In genomic region chr1:227437495-227438008, GRCh38 we compare ENCODE assay signal across 8 cellular contexts.
A peak's percentile ranks its signal among the peaks of the same experiment; 100 is the strongest.
DNase-seq lines count a peak whose midpoint lies in the region; ATAC-seq, FAIRE-seq and TF ChIP-seq lines count a peak whose summit lies in the region.

No MANE protein-coding gene starts in this region.

- H4K20me1 ChIP-seq in neural cell (ENCODE audit: insufficient read depth), result no peaks in the 10 kb centered on the region

- TF ChIP-seq CTCF in BJ (IDR thresholded peaks at IDR 0.05; ENCODE audit: insufficient read depth, low read depth, low read length), result peak; percentile 38
- peak; percentile 64 for TF ChIP-seq CTCF in Panc1 (IDR thresholded peaks at IDR 0.05)
- peak; percentile 58 for TF ChIP-seq CTCF in neural cell (IDR thresholded peaks at IDR 0.05; ENCODE audit: poor library complexity, severe bottlenecking)

- CTCF ChIA-PET in BJ (lab: Yijun Ruan, JAX), result interaction anchor here (0.8 to 1.1 kb wide), 2 partner anchors 203 to 525 kb away, joined by 3 to 4 read pairs; no protein-coding TSS in a partner anchor
- CTCF ChIA-PET in Panc1 (lab: Charles Lee), result no interaction called here

- TF ChIP-seq EP300 in neural cell (conservative IDR thresholded peaks at IDR 0.05; ENCODE audit: poor library complexity, severe bottlenecking), result no peak

- H3K27me3 Mint-ChIP-seq in activated T-helper 2 cell treated with anti-CD3 and anti-CD28 coated beads, Interferon-gamma antibody, Interleukin-2, Interleukin-4, amounts not matched to agents 10 μg/mL and 5 μg/mL and 100 μg/mL, durations not matched to agents 14 hours and 24 hours and 36 hours (ENCODE audit: low read depth), result peaks cover 17% of the 10 kb centered on the region

- POLR2A ChIA-PET in BJ (lab: Charles Lee), result no interaction called here
- POLR2A ChIA-PET in Panc1 (lab: Charles Lee), result no interaction called here

- no peak overlapping the region for H3K9ac ChIP-seq in neural cell (ENCODE audit: low read length)

- no peak for FAIRE-seq in GM12892 (lab: Jason Lieb, UNC)

- peak overlapping the region; percentile 52; the same call in 1 of the 2 replicates for H3K27ac ChIP-seq in Panc1 (ENCODE audit: low read length)
- no peak overlapping the region for H3K27ac ChIP-seq in neural cell (ENCODE audit: low read length)

- peak; percentile 69 for TF ChIP-seq RAD21 in neural cell (conservative IDR thresholded peaks at IDR 0.05)

- H3K9me3 Mint-ChIP-seq in activated T-helper 2 cell treated with anti-CD3 and anti-CD28 coated beads, Interferon-gamma antibody, Interleukin-2, Interleukin-4, amounts not matched to agents 10 μg/mL and 5 μg/mL and 100 μg/mL, durations not matched to agents 14 hours and 24 hours and 36 hours, result no peaks in the 10 kb centered on the region

- H3K4me2 ChIP-seq in neural cell (ENCODE audit: low read length), result no peak overlapping the region

- no peak for DNase-seq in BJ (ENCODE audit: low read depth)
- DNase-seq in HS-27A (ENCODE audit: low read depth), result peak; percentile 43
- peak; percentile 30 for DNase-seq in Panc1 (ENCODE audit: low read depth, low spot score)
- no peak for DNase-seq in activated T-helper 2 cell treated with anti-CD3 and anti-CD28 coated beads, Interferon-gamma antibody, Interleukin-2, Interleukin-4, amounts not matched to agents 10 μg/mL and 5 μg/mL and 100 μg/mL, durations not matched to agents 14 hours and 24 hours and 36 hours (ENCODE audit: low spot score)
- no peak for DNase-seq in GM12892 (ENCODE audit: insufficient read length)

- H3K4me3 ChIP-seq in BJ (ENCODE audit: low read depth, low read length) (peak overlapping the region; percentile 24), Panc1 (ENCODE audit: low read depth in 2 of 2, low read length in 2 of 2) (peak overlapping the region; percentile 31 to 62), neural cell (ENCODE audit: low read length) (no peak overlapping the region)

- no peaks in the 10 kb centered on the region for H3F3A ChIP-seq in neural cell (ENCODE audit: insufficient read depth, low read length, poor library complexity, severe bottlenecking)

- H3K9me3 ChIP-seq in Panc1 (ENCODE audit: control insufficient read depth, insufficient read depth, low read depth, low read length) (no peaks in the 10 kb centered on the region), neural cell (ENCODE audit: low read length) (no peaks in the 10 kb centered on the region)

- peak; percentile 91 for ATAC-seq in Panc1
- ATAC-seq in esophagus mucosa, result peak; percentile 29
- no peak for ATAC-seq in HG03378 (IDR thresholded peaks at IDR 0.05; ENCODE audit: unreplicated experiment)

- TF ChIP-seq POLR2A in GM12892 (IDR thresholded peaks at IDR 0.05; ENCODE audit: low read depth, low read length), result no peak

- H2AFZ ChIP-seq in neural cell (ENCODE audit: low read depth, low read length), result no peak overlapping the region

- intact Hi-C loops in Panc1 (cut with micrococcal nuclease; ENCODE audit: unreplicated experiment), result loop anchor here (1.0 to 5.0 kb wide), 4 partner anchors 120 to 525 kb away; partner anchors contain the start of gene CDC42BPA
- intact Hi-C loops in activated T-helper 2 cell treated with anti-CD3 and anti-CD28 coated beads, Interferon-gamma antibody, Interleukin-2, Interleukin-4, amounts not matched to agents 10 μg/mL and 5 μg/mL and 100 μg/mL, durations not matched to agents 14 hours and 24 hours and 36 hours (cut with micrococcal nuclease), result loop anchor here (2.0 to 10.0 kb wide), 3 partner anchors 41 to 200 kb away; partner anchors contain the start of gene CDC42BPA

- peaks cover under 1% of the 10 kb centered on the region for H3K4me1 Mint-ChIP-seq in activated T-helper 2 cell treated with anti-CD3 and anti-CD28 coated beads, Interferon-gamma antibody, Interleukin-2, Interleukin-4, amounts not matched to agents 10 μg/mL and 5 μg/mL and 100 μg/mL, durations not matched to agents 14 hours and 24 hours and 36 hours (ENCODE audit: low read depth)

- H3K27me3 ChIP-seq in BJ (ENCODE audit: control insufficient read depth, insufficient read depth, low read length) (no peaks in the 10 kb centered on the region), Panc1 (ENCODE audit: control insufficient read depth, insufficient read depth, low read length) (no peaks in the 10 kb centered on the region; the same call in 1 of the 2 replicates), neural cell (ENCODE audit: insufficient read depth, low read depth, low read length) (no peaks in the 10 kb centered on the region)

- no peak overlapping the region for H3K27ac Mint-ChIP-seq in activated T-helper 2 cell treated with anti-CD3 and anti-CD28 coated beads, Interferon-gamma antibody, Interleukin-2, Interleukin-4, amounts not matched to agents 10 μg/mL and 5 μg/mL and 100 μg/mL, durations not matched to agents 14 hours and 24 hours and 36 hours

- H3K4me3 Mint-ChIP-seq in activated T-helper 2 cell treated with anti-CD3 and anti-CD28 coated beads, Interferon-gamma antibody, Interleukin-2, Interleukin-4, amounts not matched to agents 10 μg/mL and 5 μg/mL and 100 μg/mL, durations not matched to agents 14 hours and 24 hours and 36 hours (ENCODE audit: low read depth), result no peak overlapping the region

- in situ Hi-C loops in Panc1 (cut with HindIII; ENCODE audit: low pct_unique_long_range_greater_than_20kb, low sequenced_read_pairs), result no loop called here

- BruUV-seq in Panc1 (replicated peaks; lab: Mats Ljungman, UMichigan), result no TSS peak

- H3K4me1 ChIP-seq in Panc1 (ENCODE audit: control insufficient read depth, insufficient read depth, low read length), result peaks cover 2% of the 10 kb centered on the region; the same call in 1 of the 2 replicates

- H3K36me3 ChIP-seq in BJ (ENCODE audit: control insufficient read depth, insufficient read depth, low read length) (no peaks in the 10 kb centered on the region), Panc1 (ENCODE audit: control insufficient read depth, insufficient read depth, low read length) (no peaks in the 10 kb centered on the region), neural cell (ENCODE audit: insufficient read depth, low read length) (no peaks in the 10 kb centered on the region)

- H3K9me2 ChIP-seq in neural cell (ENCODE audit: insufficient read depth, low read length), result no peaks in the 10 kb centered on the region

- H3K36me3 Mint-ChIP-seq in activated T-helper 2 cell treated with anti-CD3 and anti-CD28 coated beads, Interferon-gamma antibody, Interleukin-2, Interleukin-4, amounts not matched to agents 10 μg/mL and 5 μg/mL and 100 μg/mL, durations not matched to agents 14 hours and 24 hours and 36 hours (ENCODE audit: low read depth), result no peaks in the 10 kb centered on the region

- H3K79me2 ChIP-seq in neural cell (replicated peaks; ENCODE audit: insufficient read depth, low read length), result no peaks in the 10 kb centered on the region

TF ChIP-seq in neural cell, 6 proteins besides CTCF, POLR2A, EP300 and RAD21:
- TF ChIP-seq SMC3 (conservative IDR thresholded peaks at IDR 0.05; ENCODE audit: poor library complexity) (peak; percentile 62), EZH2 (IDR thresholded peaks at IDR 0.05; ENCODE audit: borderline replicate concordance, insufficient read depth, low read length, poor library complexity, severe bottlenecking) (no peak)

Comparison
In these comparisons a context has a peak if more than half of its experiments do, and no peak if none do; other contexts are left out.
1. DNase-seq: peak in HS-27A (single experiment) and Panc1 (single experiment); none in BJ (single experiment), activated T-helper 2 cell treated with anti-CD3 and anti-CD28 coated beads, Interferon-gamma antibody, Interleukin-2, Interleukin-4, amounts not matched to agents 10 μg/mL and 5 μg/mL and 100 μg/mL, durations not matched to agents 14 hours and 24 hours and 36 hours (single experiment) and GM12892 (single experiment).
2. Peak in every context shown above with its lines, with median percentiles within 50 percentile points of each other: CTCF ChIP-seq.